In the genomic region with DNA sequence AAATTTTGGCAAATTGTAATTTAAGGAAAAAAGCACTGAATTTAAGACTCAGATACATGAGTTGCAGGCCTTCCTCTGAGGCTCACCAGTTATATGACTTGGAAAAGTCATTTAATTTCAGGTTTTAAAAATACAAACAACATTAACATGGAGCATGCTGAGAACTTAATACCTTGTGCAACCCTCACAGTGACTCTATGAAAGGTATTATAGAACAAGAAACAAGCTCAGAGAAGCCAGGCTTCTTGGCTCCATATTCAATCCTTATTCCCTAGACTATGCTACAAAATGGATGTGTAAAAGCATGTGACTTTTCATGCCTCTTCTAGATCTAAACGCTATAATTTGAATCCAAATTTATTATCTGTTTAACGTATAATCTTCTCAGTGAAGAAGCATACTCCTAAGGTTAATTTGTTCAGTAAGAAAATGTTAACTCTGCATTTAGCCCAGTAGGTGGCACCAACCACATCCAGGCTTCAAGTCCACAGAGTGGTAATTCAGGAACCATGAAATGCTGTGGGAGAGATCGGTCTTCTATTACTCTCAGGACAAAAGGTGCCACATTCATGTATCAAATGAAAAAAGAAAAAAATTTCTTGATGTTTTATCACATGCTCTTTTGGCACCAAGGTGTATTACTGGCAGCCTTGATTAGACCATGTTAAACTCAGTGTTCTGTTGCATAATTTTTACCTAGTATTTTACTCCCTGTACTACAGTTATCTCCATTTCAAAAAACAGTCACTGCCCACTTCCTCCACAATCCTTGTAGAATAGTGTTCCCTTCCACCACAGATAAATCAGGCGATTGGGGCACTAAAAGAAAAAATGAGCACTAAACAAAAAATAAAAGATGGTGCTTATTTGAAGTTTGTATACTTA, we compare ENCODE assay signal across 8 cellular contexts. TPM values are rescaled to one million over a fixed set of nuclear protein-coding genes. Genes with fewer than 3 reads are reported as not detected.
DNase-seq lines count a peak whose midpoint lies in the region; ATAC-seq and TF ChIP-seq lines count a peak whose summit lies in the region.

No MANE protein-coding gene starts in this region.

- H3K36me3 ChIP-seq in BJ (ENCODE audit: control insufficient read depth, insufficient read depth, low read length) (no peaks in the 10 kb centered on the region), esophagus squamous epithelium (no peaks in the 10 kb centered on the region)
- no peaks in the 10 kb centered on the region for H3K36me3 ChIP-seq in naive thymus-derived CD4-positive, alpha-beta T cell (ENCODE audit: control insufficient read depth in 2 of 3, insufficient read depth in 3 of 3, low read length in 3 of 3)

- H3K4me3 Mint-ChIP-seq in activated CD4-positive, alpha-beta T cell treated with anti-CD3 and anti-CD28 coated beads, Interleukin-2, amount 10 ng/mL, durations not matched to agents 24 days and 14 days: no peak overlapping the region
- peak overlapping the region in 7 of 10 donors; percentile 6 to 67 (median 14) for H3K4me3 Mint-ChIP-seq in naive thymus-derived CD4-positive, alpha-beta T cell

- H3K4me3 ChIP-seq in BJ (ENCODE audit: low read depth, low read length): no peak overlapping the region
- peak overlapping the region in 1 of 4 donors; percentile 28 for H3K4me3 ChIP-seq in esophagus squamous epithelium
- H3K4me3 ChIP-seq in naive thymus-derived CD4-positive, alpha-beta T cell (ENCODE audit: low read length): no peak overlapping the region

- no peak overlapping the region for H3K27ac Mint-ChIP-seq in activated CD4-positive, alpha-beta T cell treated with anti-CD3 and anti-CD28 coated beads, Interleukin-2, amount 10 ng/mL, durations not matched to agents 24 days and 14 days
- H3K27ac Mint-ChIP-seq in naive thymus-derived CD4-positive, alpha-beta T cell: peak overlapping the region in 2 of 9 donors; percentile 11 to 53

- H3K27me3 ChIP-seq in BJ (ENCODE audit: control insufficient read depth, insufficient read depth, low read length) (no peaks in the 10 kb centered on the region), esophagus squamous epithelium (no peaks in the 10 kb centered on the region)
- H3K27me3 ChIP-seq in naive thymus-derived CD4-positive, alpha-beta T cell (ENCODE audit: control insufficient read depth in 2 of 2, insufficient read depth in 2 of 2, low read length in 2 of 2): no peaks in the 10 kb centered on the region

- ATAC-seq in GM18520 (IDR thresholded peaks at IDR 0.05; ENCODE audit: unreplicated experiment) (peak; percentile 90), HG03066 (IDR thresholded peaks at IDR 0.05; ENCODE audit: low read depth, unreplicated experiment) (peak; percentile 87), HG02678 (IDR thresholded peaks at IDR 0.05; ENCODE audit: unreplicated experiment) (no peak)
- ATAC-seq in naive thymus-derived CD4-positive, alpha-beta T cell: peak; percentile 83

- POLR2A ChIA-PET in BJ (lab: Charles Lee): no interaction called here
- POLR2A ChIA-PET in naive thymus-derived CD4-positive, alpha-beta T cell (lab: Charles Lee): no interaction called here

- H3K27me3 Mint-ChIP-seq in activated CD4-positive, alpha-beta T cell treated with anti-CD3 and anti-CD28 coated beads, Interleukin-2, amount 10 ng/mL, durations not matched to agents 24 days and 14 days: peaks cover 6% of the 10 kb centered on the region
- no peaks in the 10 kb centered on the region for H3K27me3 Mint-ChIP-seq in naive thymus-derived CD4-positive, alpha-beta T cell

- no peak overlapping the region for H3K27ac ChIP-seq in esophagus squamous epithelium
- no peak overlapping the region for H3K27ac ChIP-seq in naive thymus-derived CD4-positive, alpha-beta T cell (ENCODE audit: low read depth, low read length)

- H3K36me3 Mint-ChIP-seq in activated CD4-positive, alpha-beta T cell treated with anti-CD3 and anti-CD28 coated beads, Interleukin-2, amount 10 ng/mL, durations not matched to agents 24 days and 14 days (ENCODE audit: low read depth): no peaks in the 10 kb centered on the region
- H3K36me3 Mint-ChIP-seq in naive thymus-derived CD4-positive, alpha-beta T cell: no peaks in the 10 kb centered on the region

- TF ChIP-seq POLR2A in esophagus squamous epithelium (IDR thresholded peaks at IDR 0.05): no peak

- no peaks in the 10 kb centered on the region for H3K9me3 ChIP-seq in esophagus squamous epithelium
- H3K9me3 ChIP-seq in naive thymus-derived CD4-positive, alpha-beta T cell (ENCODE audit: control insufficient read depth in 2 of 3, low read length in 3 of 3): no peaks in the 10 kb centered on the region

- TF ChIP-seq CTCF in BJ (IDR thresholded peaks at IDR 0.05; ENCODE audit: insufficient read depth, low read depth, low read length) (peak; percentile 81), esophagus squamous epithelium (IDR thresholded peaks at IDR 0.05) (peak; percentile 38 to 85 (median 68))

- intact Hi-C loops in activated CD4-positive, alpha-beta T cell treated with anti-CD3 and anti-CD28 coated beads, Interleukin-2, amount 10 ng/mL, durations not matched to agents 24 days and 14 days (cut with micrococcal nuclease): loop anchor here (5.0 to 10.0 kb wide), 3 partner anchors 249 to 789 kb away; no protein-coding TSS in a partner anchor
- intact Hi-C loops in esophagus squamous epithelium (cut with DNase I): no loop called here
- intact Hi-C loops in naive thymus-derived CD4-positive, alpha-beta T cell (cut with micrococcal nuclease): loop anchor here (1.0 to 5.0 kb wide), 12 partner anchors 13 to 1207 kb away; a partner anchor contains a TSS

- CTCF ChIA-PET in BJ (lab: Yijun Ruan, JAX): interaction anchor here (0.6 to 2.4 kb wide), 7 partner anchors 11 to 128 kb away, joined by 3 to 7 read pairs (median 3); no protein-coding TSS in a partner anchor
- CTCF ChIA-PET in naive thymus-derived CD4-positive, alpha-beta T cell (lab: Charles Lee): interaction anchor here (0.6 to 0.7 kb wide), 2 partner anchors 168 to 640 kb away, joined by 3 to 4 read pairs; no protein-coding TSS in a partner anchor

- WGBS in esophagus squamous epithelium, 2 donors: 0 to 4% methylated on average over 4 of the region's 4 CpGs

- DNase-seq in BJ (ENCODE audit: low read depth) (no peak), NCI-H226 (peak; percentile 52), esophagus squamous epithelium (lab: John Stamatoyannopoulos, UW) (no peak)
- DNase-seq in activated CD4-positive, alpha-beta T cell treated with anti-CD3 and anti-CD28 coated beads, Interleukin-2, amount 10 ng/mL, durations not matched to agents 24 days and 14 days: peak; percentile 79
- peak in 7 of 9 donors; percentile 11 to 44 (median 27) for DNase-seq in naive thymus-derived CD4-positive, alpha-beta T cell

- peaks cover 22% of the 10 kb centered on the region for H3K4me1 Mint-ChIP-seq in activated CD4-positive, alpha-beta T cell treated with anti-CD3 and anti-CD28 coated beads, Interleukin-2, amount 10 ng/mL, durations not matched to agents 24 days and 14 days
- peaks cover 8 to 29% (median 24%) of the 10 kb centered on the region in 7 donors for H3K4me1 Mint-ChIP-seq in naive thymus-derived CD4-positive, alpha-beta T cell

- H3K4me1 ChIP-seq in esophagus squamous epithelium: peaks cover 0 to 8% (median 5%) of the 10 kb centered on the region in 3 donors
- peaks cover 0 to 10% of the 10 kb centered on the region in 2 donors for H3K4me1 ChIP-seq in naive thymus-derived CD4-positive, alpha-beta T cell (ENCODE audit: control insufficient read depth in 2 of 2, insufficient read depth in 2 of 2, low read length in 2 of 2)

- H3K9me3 Mint-ChIP-seq in activated CD4-positive, alpha-beta T cell treated with anti-CD3 and anti-CD28 coated beads, Interleukin-2, amount 10 ng/mL, durations not matched to agents 24 days and 14 days: no peaks in the 10 kb centered on the region
- H3K9me3 Mint-ChIP-seq in naive thymus-derived CD4-positive, alpha-beta T cell: no peaks in the 10 kb centered on the region

RNA-seq across cellular contexts. Expression of a gene that starts 9.3 kb away (rescaled TPM):
- polyA plus RNA-seq in BJ (2011; rRNA removed): not detected in 2 replicates
- not detected in 2 replicates for polyA minus RNA-seq in BJ (2011; rRNA and poly(A)+ RNA removed)
- total RNA-seq in activated CD4-positive, alpha-beta T cell treated with anti-CD3 and anti-CD28 coated beads, Interleukin-2, amount 10 ng/mL, durations not matched to agents 24 days and 14 days: not detected in 2 replicates
- total RNA-seq in esophagus squamous epithelium: not detected
- not detected for total RNA-seq in naive thymus-derived CD4-positive, alpha-beta T cell
- polyA plus RNA-seq in naive thymus-derived CD4-positive, alpha-beta T cell: not detected

RNA-seq across cellular contexts. Expression of a gene that starts 12.5 kb away (rescaled TPM):
- polyA plus RNA-seq in BJ (2011; rRNA removed): 7.2 and 7.7 TPM in 2 replicates
- polyA minus RNA-seq in BJ (2011; rRNA and poly(A)+ RNA removed): 15.4 and 15.7 TPM in 2 replicates
- 44.4 and 46.8 TPM in 2 replicates for total RNA-seq in activated CD4-positive, alpha-beta T cell treated with anti-CD3 and anti-CD28 coated beads, Interleukin-2, amount 10 ng/mL, durations not matched to agents 24 days and 14 days
- total RNA-seq in esophagus squamous epithelium: 10 to 100 TPM in 3 of 4 donors, 1 to 10 TPM in 1; 8.3 to 28.4 (median 12.8) TPM
- 10 to 100 TPM; 11.8 to 28.1 (median 14.8) TPM for total RNA-seq in naive thymus-derived CD4-positive, alpha-beta T cell
- polyA plus RNA-seq in naive thymus-derived CD4-positive, alpha-beta T cell: 10 to 100 TPM in 1 of 2 donors, 1 to 10 TPM in 1; 6.0 to 12.3 TPM

Comparison
In these comparisons a context has a peak if more than half of its experiments do, and no peak if none do; other contexts are left out.
1. DNase-seq: peak in NCI-H226 (single experiment), activated CD4-positive, alpha-beta T cell treated with anti-CD3 and anti-CD28 coated beads, Interleukin-2, amount 10 ng/mL, durations not matched to agents 24 days and 14 days (single experiment) and naive thymus-derived CD4-positive, alpha-beta T cell (7 of 9); none in BJ (single experiment) and esophagus squamous epithelium (single experiment).